23 cellular contexts compared by ENCODE assay signal in genomic region chr6:147693185-147693584, GRCh38.
DNase-seq lines count a peak whose midpoint lies in the region; ATAC-seq and TF ChIP-seq lines count a peak whose summit lies in the region.
"Had no signal": no experiment of that assay in that cellular context is flagged by ENCODE, and none has a peak within 500 bp of the region (broad histone marks: within the 10 kb centered on the region; RNA-seq: fewer than 3 reads in every experiment).

No MANE protein-coding gene starts in this region.

- no peak overlapping the region for H3K27ac Mint-ChIP-seq in T-helper 17 cell
- H3K27ac Mint-ChIP-seq: CD8-positive, alpha-beta T cell; GM23338; T-helper 2 cell treated with Interferon-gamma antibody and Interleukin-4, amounts not matched to agents 5 μg/mL and 100 μg/mL, for 36 hours had no signal

- no peaks in the 10 kb centered on the region for H3K27me3 Mint-ChIP-seq in T-helper 17 cell

- no peak for TF ChIP-seq EP300 in suprapubic skin (IDR thresholded peaks at IDR 0.05)

- H3K36me3 ChIP-seq in SJCRH30 = no peaks in the 10 kb centered on the region
- H3K36me3 ChIP-seq in suprapubic skin = no peaks in the 10 kb centered on the region
- H3K36me3 ChIP-seq: HAP-1, MG63 had no signal

- no peaks in the 10 kb centered on the region for H3K27me3 ChIP-seq in SJCRH30
- H3K27me3 ChIP-seq in suprapubic skin = no peaks in the 10 kb centered on the region
- H3K27me3 ChIP-seq: MG63 had no signal

- H3K9me3 ChIP-seq in SJCRH30 (replicated peaks) = no peaks in the 10 kb centered on the region
- no peaks in the 10 kb centered on the region for H3K9me3 ChIP-seq in suprapubic skin
- no peaks in the 10 kb centered on the region for H3K9me3 ChIP-seq in T-helper 17 cell (ENCODE audit: control insufficient read depth, low read length, poor library complexity, severe bottlenecking)
- H3K9me3 ChIP-seq: HAP-1, MG63 had no signal

- DNase-seq in NCI-H748 (lab: John Stamatoyannopoulos, UW; ENCODE audit: unreplicated experiment) (peak; percentile 64), NCI-H748 treated with DMSO at 0.1 percent for 48 hours (lab: John Stamatoyannopoulos, UW) (no peak), NCI-H2227 treated with DMSO at 0.1 percent for 48 hours (lab: John Stamatoyannopoulos, UW) (peak; percentile 59), SJCRH30 (peak; percentile 61 to 68), suprapubic skin (ENCODE audit: low spot score in 2 of 2) (no peak), NCI-H526 (lab: John Stamatoyannopoulos, UW) (no peak), T-helper 17 cell (no peak)
- DNase-seq: AML-193; C1 segment of cervical spinal cord; CD8-positive, alpha-beta T cell; DND-41; MG63; NCI-H187 treated with DMSO at 0.1 percent for 48 hours; SHP77 treated with DMSO at 0.1 percent for 48 hours had no signal

- TF ChIP-seq POLR2A in suprapubic skin (IDR thresholded peaks at IDR 0.05) = no peak

- H3K4me1 Mint-ChIP-seq in T-helper 17 cell = no peaks in the 10 kb centered on the region
- H3K4me1 Mint-ChIP-seq: GM23338 had no signal

- TF ChIP-seq CTCF in suprapubic skin (IDR thresholded peaks at IDR 0.05) = no peak

- 93% methylated on average over 6 of the region's 6 CpGs for WGBS in suprapubic skin

- H3K27ac ChIP-seq in SJCRH30 (no peak overlapping the region), suprapubic skin (no peak overlapping the region)
- H3K27ac ChIP-seq: HL-60, RWPE1 had no signal

- H3K4me3 Mint-ChIP-seq in T-helper 17 cell = no peak overlapping the region
- H3K4me3 Mint-ChIP-seq: CD8-positive, alpha-beta T cell; GM23338; T-helper 2 cell treated with Interferon-gamma antibody and Interleukin-4, amounts not matched to agents 5 μg/mL and 100 μg/mL, for 36 hours had no signal

- H3K4me3 ChIP-seq in SJCRH30 (no peak overlapping the region), suprapubic skin (no peak overlapping the region)
- H3K4me3 ChIP-seq: GM12878, GM23338, HAP-1, K562, MG63 had no signal

- H3K4me1 ChIP-seq in SJCRH30 (no peaks in the 10 kb centered on the region), suprapubic skin (no peaks in the 10 kb centered on the region)

- ATAC-seq in T-helper 17 cell = no peak
- ATAC-seq: CD8-positive, alpha-beta T cell; GM12878; GM23338; HepG2; K562; SK-N-SH treated with all-trans-retinoic acid at 6 μM for 48 hours had no signal

- no peaks in the 10 kb centered on the region for H3K36me3 Mint-ChIP-seq in T-helper 17 cell (ENCODE audit: low read depth)
- H3K36me3 Mint-ChIP-seq: CD8-positive, alpha-beta T cell had no signal

Comparison
In these comparisons a context has a peak if more than half of its experiments do, and no peak if none do; other contexts are left out.
1. DNase-seq: peak in NCI-H748 (single experiment), NCI-H2227 treated with DMSO at 0.1 percent for 48 hours (single experiment) and SJCRH30 (2 of 2); none in NCI-H748 treated with DMSO at 0.1 percent for 48 hours (single experiment), suprapubic skin (0 of 2), NCI-H526 (0 of 2) and T-helper 17 cell (0 of 3).